Comparison of ENCODE assay signal across 8 cellular contexts in genomic region chr12:7189398-7190267, GRCh38. TPM values are rescaled to one million over a fixed set of nuclear protein-coding genes. Genes with fewer than 3 reads are reported as not detected.
DNase-seq lines count a peak whose midpoint lies in the region; ATAC-seq and TF ChIP-seq lines count a peak whose summit lies in the region.

TSS of gene PEX5 (plus strand) at chr12:7189686. CDS start at chr12:7190378, 692 bp downstream.

- intact Hi-C loops in sigmoid colon (cut with DNase I), result loop anchor here (5.0 kb wide), 2 partner anchors 57 to 127 kb away; partner anchors contain the start of genes C1S and CLSTN3

- H3K9me3 Mint-ChIP-seq in brain, result no peaks in the 10 kb centered on the region

- peaks cover 0 to 27% (median 6%) of the 10 kb centered on the region in 4 donors for H3K36me3 ChIP-seq in sigmoid colon

- H3K36me3 Mint-ChIP-seq in brain, result peaks cover 28% of the 10 kb centered on the region

- peaks cover 0 to 33% (median 19%) of the 10 kb centered on the region in 4 donors for H3K4me1 ChIP-seq in sigmoid colon

- H3K27ac ChIP-seq in 22Rv1 (peak within 1 kb of the TSS; percentile 47), sigmoid colon (peak within 1 kb of the TSS; percentile 86 to 93 (median 90))

- H3K4me1 Mint-ChIP-seq in brain, result peaks cover 53% of the 10 kb centered on the region

- ATAC-seq in GM18520 (IDR thresholded peaks at IDR 0.05; ENCODE audit: unreplicated experiment) (peak; percentile 90), HG03064 (IDR thresholded peaks at IDR 0.05; ENCODE audit: low read depth, unreplicated experiment) (peak; percentile 92)

- DNase-seq in NCI-H2107 (lab: John Stamatoyannopoulos, UW), result peak; percentile 81
- DNase-seq in UCSD-AML1 (lab: John Stamatoyannopoulos, UW; ENCODE audit: unreplicated experiment), result peak; percentile 89
- peak; percentile 60 for DNase-seq in iPS DF 4.7 (ENCODE audit: extremely low read depth, low spot score)
- peak; percentile 94 for DNase-seq in sigmoid colon

- H3K27ac Mint-ChIP-seq in brain, result peak within 1 kb of the TSS; percentile 98 to 99 (median 98)

- no peaks in the 10 kb centered on the region for H3K27me3 ChIP-seq in sigmoid colon

- peak within 1 kb of the TSS; percentile 92 to 98 (median 97) for H3K4me3 Mint-ChIP-seq in brain

- TF ChIP-seq CTCF in 22Rv1 (IDR thresholded peaks at IDR 0.05), result no peak
- no peak for TF ChIP-seq CTCF in brain (conservative IDR thresholded peaks at IDR 0.05)
- TF ChIP-seq CTCF in sigmoid colon (IDR thresholded peaks at IDR 0.05), result no peak

- WGBS in sigmoid colon, 2 donors, result 0 to 1% methylated on average over 68 of the region's 68 CpGs

- no peak for TF ChIP-seq EP300 in sigmoid colon (IDR thresholded peaks at IDR 0.05)

- peak in 1 of 2 donors; percentile 14 for TF ChIP-seq POLR2A in sigmoid colon (IDR thresholded peaks at IDR 0.05)

- H3K9me3 ChIP-seq in sigmoid colon, result no peaks in the 10 kb centered on the region

- H3K4me3 ChIP-seq in sigmoid colon, result peak within 1 kb of the TSS; percentile 72 to 90 (median 75)

- H3K27me3 Mint-ChIP-seq in brain, result no peaks in the 10 kb centered on the region

RNA-seq across cellular contexts. Expression of gene PEX5, which starts in this region (rescaled TPM):
- polyA plus RNA-seq in brain (ENCODE audit: insufficient read depth, low read depth, low replicate concordance) (37.1 TPM), sigmoid colon (10 to 100 TPM; 13.9 to 29.9 (median 27.0) TPM)
- total RNA-seq in sigmoid colon, result 10 to 100 TPM; 22.7 to 48.5 (median 35.3) TPM

Comparison
In these comparisons a context has a peak if more than half of its experiments do, and no peak if none do; other contexts are left out.
1. Peak in every context shown above with its lines: DNase-seq, ATAC-seq, H3K4me3 ChIP-seq and H3K27ac ChIP-seq.